8 cellular contexts compared by ENCODE assay signal in the genomic region with DNA sequence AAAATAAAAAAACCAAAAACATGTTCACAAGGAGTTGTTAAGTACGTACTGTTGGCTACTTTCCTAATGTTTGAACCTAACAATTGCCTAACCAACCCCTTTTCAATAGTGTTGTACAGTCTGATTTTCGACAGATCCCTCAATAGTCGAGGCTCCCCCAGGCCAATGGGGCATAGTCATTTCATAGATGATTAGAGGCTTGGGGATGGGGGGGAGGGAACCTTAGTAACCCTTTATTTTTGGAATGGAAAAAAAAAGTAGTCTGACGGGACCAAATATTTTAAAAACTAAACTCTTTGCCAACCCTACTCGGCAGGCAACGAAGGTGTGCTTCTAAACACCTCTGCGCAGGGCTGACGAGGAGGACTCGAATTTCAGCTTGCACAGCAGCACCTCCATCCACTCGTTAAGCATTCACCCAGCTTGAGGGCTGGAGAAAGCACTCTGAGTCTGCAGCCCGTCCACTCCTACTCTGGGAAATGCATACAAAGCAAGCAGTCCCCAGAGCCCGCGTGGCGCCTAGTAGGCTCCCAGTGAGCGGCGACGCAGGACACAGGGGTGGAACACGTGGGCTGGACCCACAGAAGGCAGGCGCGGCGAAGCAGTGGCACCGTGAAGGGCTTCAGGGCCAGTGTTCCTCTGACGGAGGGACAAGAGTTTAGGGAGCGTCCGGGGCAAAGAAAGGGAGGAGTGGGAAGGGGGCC. TPM values are rescaled to one million over a fixed set of nuclear protein-coding genes. Genes with fewer than 3 reads are reported as not detected.
DNase-seq lines count a peak whose midpoint lies in the region; TF ChIP-seq lines count a peak whose summit lies in the region.

No MANE protein-coding gene starts in this region.

- peaks cover 8% of the 10 kb centered on the region for H3K4me1 Mint-ChIP-seq in progenitor cell of endocrine pancreas (ENCODE audit: low read depth)

- TF ChIP-seq CTCF in RWPE1 (conservative IDR thresholded peaks at IDR 0.05; ENCODE audit: low read depth) (no peak), right atrium auricular region (IDR thresholded peaks at IDR 0.05) (no peak), progenitor cell of endocrine pancreas (IDR thresholded peaks at IDR 0.05; ENCODE audit: unreplicated experiment) (no peak)

- H3K4me3 ChIP-seq in right atrium auricular region = peak overlapping the region; percentile 58 to 84

- peak overlapping the region; percentile 99 for H3K27ac Mint-ChIP-seq in progenitor cell of endocrine pancreas

- H3K4me3 Mint-ChIP-seq in progenitor cell of endocrine pancreas (ENCODE audit: low read depth) = peak overlapping the region; percentile 99

- CTCF ChIA-PET in RWPE1 (lab: Yijun Ruan, JAX) = no interaction called here

- H3K36me3 Mint-ChIP-seq in progenitor cell of endocrine pancreas (ENCODE audit: insufficient read depth) = peaks cover 8% of the 10 kb centered on the region

- H3K9me3 ChIP-seq in ES-I3 (ENCODE audit: control insufficient read depth, insufficient read depth, low read length) (no peaks in the 10 kb centered on the region), KOPT-K1 (ENCODE audit: insufficient read depth, low read length, poor library complexity, severe bottlenecking) (no peaks in the 10 kb centered on the region), right atrium auricular region (no peaks in the 10 kb centered on the region)

- POLR2A ChIA-PET in RWPE1 (lab: Yijun Ruan, JAX; ENCODE audit: low non-redundant PET) = no interaction called here

- no peaks in the 10 kb centered on the region for H3K27me3 ChIP-seq in right atrium auricular region

- no peaks in the 10 kb centered on the region for H3K27me3 Mint-ChIP-seq in progenitor cell of endocrine pancreas

- peak overlapping the region; percentile 54 for H3K9ac ChIP-seq in ES-I3 (ENCODE audit: low read depth, low read length)

- peaks cover 2% of the 10 kb centered on the region for H3K9me3 Mint-ChIP-seq in progenitor cell of endocrine pancreas (ENCODE audit: low read depth)

- H3K27ac ChIP-seq in KOPT-K1 (ENCODE audit: low read depth, low read length, poor library complexity, severe bottlenecking) = peak overlapping the region; percentile 58
- H3K27ac ChIP-seq in RWPE1 = peak overlapping the region; percentile 88
- peak overlapping the region; percentile 82 to 84 for H3K27ac ChIP-seq in right atrium auricular region

- H3K4me1 ChIP-seq in ES-I3 (ENCODE audit: insufficient read depth, low read length) (no peaks in the 10 kb centered on the region), right atrium auricular region (peaks cover 3 to 15% of the 10 kb centered on the region in 2 donors)

- H3K36me3 ChIP-seq in ES-I3 (ENCODE audit: insufficient read depth, low read length) = no peaks in the 10 kb centered on the region
- peaks cover 25% of the 10 kb centered on the region for H3K36me3 ChIP-seq in KOPT-K1 (ENCODE audit: insufficient read depth, low read length)
- no peaks in the 10 kb centered on the region for H3K36me3 ChIP-seq in right atrium auricular region

- DNase-seq in H4 (ENCODE audit: low spot score) (peak; percentile 47), RWPE1 (ENCODE audit: low spot score) (peak; percentile 29), amniotic stem cell (lab: John Stamatoyannopoulos, UW) (peak; percentile 17), right atrium auricular region (ENCODE audit: low spot score) (peak; percentile 65), progenitor cell of endocrine pancreas (ENCODE audit: low spot score, unreplicated experiment) (peak; percentile 33), T1000 (lab: John Stamatoyannopoulos, UW) (no peak)

RNA-seq across cellular contexts. Expression of gene PUS7, which starts 0.9 kb away (rescaled TPM):
- total RNA-seq in H4 (2014; rRNA removed; shearing (Covaris generic)) = 16.1 and 25.3 TPM in 2 replicates
- total RNA-seq in right atrium auricular region = 1 to 10 TPM; 4.3 to 7.8 TPM
- 43.3 and 44.3 TPM in 2 replicates for total RNA-seq in progenitor cell of endocrine pancreas

RNA-seq across cellular contexts. Expression of gene RINT1, which starts 10.8 kb away (rescaled TPM):
- 4.1 and 7.7 TPM in 2 replicates for total RNA-seq in H4 (2014; rRNA removed; shearing (Covaris generic))
- total RNA-seq in right atrium auricular region = 10 to 100 TPM; 11.6 to 11.9 TPM
- 22.5 and 26.0 TPM in 2 replicates for total RNA-seq in progenitor cell of endocrine pancreas
